ENCODE assay signal across 9 cellular contexts in the genomic region with DNA sequence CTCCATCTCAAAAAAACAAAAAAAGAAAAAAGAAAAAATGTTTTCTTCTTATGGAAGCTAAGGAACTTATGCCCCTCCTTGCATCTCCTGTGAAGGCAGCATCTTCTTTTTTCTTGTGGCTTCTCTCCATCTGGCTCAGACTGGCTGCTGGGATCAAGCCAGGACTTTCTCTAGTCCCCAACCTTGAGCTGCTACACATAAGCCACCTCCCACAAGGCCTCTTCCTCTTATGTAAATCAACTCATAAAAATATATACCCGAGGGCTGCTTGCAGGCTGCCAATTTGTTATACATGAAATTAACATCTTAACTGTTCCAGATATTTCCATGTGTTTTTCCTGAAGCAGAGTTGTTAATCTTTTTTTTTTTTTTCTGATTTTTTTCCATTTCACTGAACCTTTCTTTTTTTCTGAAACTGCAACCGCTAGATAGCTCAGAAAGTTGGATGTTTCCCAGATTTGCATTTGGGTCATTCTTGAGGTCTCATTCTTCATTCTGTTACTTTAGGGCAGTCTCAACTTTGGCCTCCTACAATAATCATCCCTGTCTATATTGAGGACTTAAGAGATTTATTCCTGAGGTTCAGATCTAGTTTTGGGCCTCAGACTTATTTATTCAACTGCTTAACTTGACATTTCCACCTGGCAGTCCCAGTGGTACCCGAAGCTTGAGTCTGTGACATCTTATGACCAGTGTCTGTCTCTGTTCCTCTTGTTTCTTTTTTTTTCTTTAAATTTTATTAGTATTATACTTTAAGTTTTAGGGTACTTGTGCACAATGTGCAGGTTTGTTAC. TPM values are rescaled to one million over a fixed set of nuclear protein-coding genes. Genes with fewer than 3 reads are reported as not detected.
DNase-seq lines count a peak whose midpoint lies in the region; ATAC-seq, FAIRE-seq and TF ChIP-seq lines count a peak whose summit lies in the region.
"Had no signal": no experiment of that assay in that cellular context is flagged by ENCODE, and none has a peak within 500 bp of the region (broad histone marks: within the 10 kb centered on the region; RNA-seq: fewer than 3 reads in every experiment).

No MANE protein-coding gene starts in this region.

- no peak overlapping the region for H3K27ac ChIP-seq in foreskin keratinocyte

- DNase-seq in EL (peak; percentile 78), KBM-7 (peak; percentile 81), superior temporal gyrus (ENCODE audit: extremely low spot score) (peak; percentile 70), foreskin keratinocyte (no peak)
- DNase-seq in NK-92 treated with Interleukin-12 subunit alpha and Interleukin-12 subunit beta, amount 100 ng/mL, for 24 hours (lab: John Stamatoyannopoulos, UW) = no peak
- no peak for DNase-seq in activated CD4-positive, alpha-beta T cell treated with anti-CD3 and anti-CD28 coated beads for 1 hour

- in situ Hi-C loops in KBM-7 (cut with MboI; ENCODE audit: low pct_unique_long_range_greater_than_20kb, low sequenced_read_pairs) = no loop called here

- FAIRE-seq in endometrium (lab: Jason Lieb, UNC) = peak; percentile 81
- FAIRE-seq: bronchial epithelial cell had no signal

- H3K4me1 ChIP-seq in foreskin keratinocyte = peaks cover 6% of the 10 kb centered on the region

- peak; percentile 81 for ATAC-seq in GM21515 (IDR thresholded peaks at IDR 0.05; ENCODE audit: unreplicated experiment)
- ATAC-seq in foreskin keratinocyte = no peak

- no peak for TF ChIP-seq CTCF in foreskin keratinocyte (conservative IDR thresholded peaks at IDR 0.05)

- H3K27me3 ChIP-seq in foreskin keratinocyte = no peaks in the 10 kb centered on the region

RNA-seq across cellular contexts. Expression of a gene that starts 10.3 kb away (rescaled TPM):
- total RNA-seq in foreskin keratinocyte = 9.8 and 10.5 TPM in 2 replicates
- 2.9 and 3.3 TPM in 2 replicates for polyA plus RNA-seq in foreskin keratinocyte

RNA-seq across cellular contexts. Expression of a gene that starts 15.9 kb away (rescaled TPM):
- total RNA-seq in foreskin keratinocyte = 28.4 and 29.9 TPM in 2 replicates
- 4.8 and 6.2 TPM in 2 replicates for polyA plus RNA-seq in foreskin keratinocyte

Comparison
In these comparisons a context has a peak if more than half of its experiments do, and no peak if none do; other contexts are left out.
1. DNase-seq: peak in EL (single experiment), KBM-7 (single experiment) and superior temporal gyrus (single experiment); none in NK-92 treated with Interleukin-12 subunit alpha and Interleukin-12 subunit beta, amount 100 ng/mL, for 24 hours (single experiment), foreskin keratinocyte (0 of 2) and activated CD4-positive, alpha-beta T cell treated with anti-CD3 and anti-CD28 coated beads for 1 hour (single experiment).